22 cellular contexts compared by ENCODE assay signal in the genomic region with DNA sequence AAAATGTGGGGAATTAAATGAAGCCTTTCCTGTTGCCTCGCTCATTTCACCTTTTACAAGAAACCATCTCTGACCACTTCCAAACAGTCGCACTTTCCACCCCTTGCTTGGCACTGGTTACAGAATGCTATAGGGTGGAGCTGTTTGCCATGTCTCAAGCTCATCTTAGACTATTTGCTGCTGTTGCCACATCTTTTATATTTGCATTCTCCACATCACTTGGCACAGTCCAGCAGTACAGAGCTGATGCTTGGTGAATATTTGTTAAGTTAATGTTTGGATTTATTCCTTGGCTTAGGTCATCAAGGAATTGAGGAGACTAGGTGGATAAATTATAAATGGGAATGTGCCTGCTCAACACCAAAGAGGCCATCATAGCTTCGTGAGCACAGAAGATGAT. TPM values are rescaled to one million over a fixed set of nuclear protein-coding genes. Genes with fewer than 3 reads are reported as not detected.
DNase-seq lines count a peak whose midpoint lies in the region; ATAC-seq, FAIRE-seq and TF ChIP-seq lines count a peak whose summit lies in the region.
"Had no signal": no experiment of that assay in that cellular context is flagged by ENCODE, and none has a peak within 500 bp of the region (broad histone marks: within the 10 kb centered on the region; RNA-seq: fewer than 3 reads in every experiment).

No MANE protein-coding gene starts in this region.

- no peak for FAIRE-seq in endothelial cell of umbilical vein (lab: Jason Lieb, UNC)
- FAIRE-seq: GM12891, GM18507, H54, HepG2 had no signal

- peaks cover 10% of the 10 kb centered on the region for H3K4me1 Mint-ChIP-seq in activated CD4-positive, alpha-beta T cell treated with anti-CD3 and anti-CD28 coated beads for 36 hours
- H3K4me1 Mint-ChIP-seq in nephron: peaks cover 52% of the 10 kb centered on the region

- no peaks in the 10 kb centered on the region for H3K9me3 Mint-ChIP-seq in activated CD4-positive, alpha-beta T cell treated with anti-CD3 and anti-CD28 coated beads for 36 hours (ENCODE audit: low read depth)
- no peaks in the 10 kb centered on the region for H3K9me3 Mint-ChIP-seq in nephron

- no peaks in the 10 kb centered on the region for H3K27me3 Mint-ChIP-seq in activated CD4-positive, alpha-beta T cell treated with anti-CD3 and anti-CD28 coated beads for 36 hours
- no peaks in the 10 kb centered on the region for H3K27me3 Mint-ChIP-seq in nephron (ENCODE audit: low read depth)

- H3K79me2 ChIP-seq in endothelial cell of umbilical vein (ENCODE audit: control insufficient read depth, insufficient read depth, low read length): no peaks in the 10 kb centered on the region

- ATAC-seq in activated CD4-positive, alpha-beta T cell treated with anti-CD3 and anti-CD28 coated beads for 36 hours: no peak
- ATAC-seq in HG02870 (IDR thresholded peaks at IDR 0.05; ENCODE audit: unreplicated experiment): no peak
- ATAC-seq: HepG2 had no signal

- H3K4me3 ChIP-seq in AG10803 (ENCODE audit: low read length) (no peak overlapping the region), endothelial cell of umbilical vein (replicated peaks in 1 of 3; ENCODE audit: insufficient read depth in 1 of 3, low read depth in 1 of 3, low read length in 3 of 3) (no peak overlapping the region)
- no peak overlapping the region for H3K4me3 ChIP-seq in effector memory CD4-positive, alpha-beta T cell (ENCODE audit: insufficient read depth, low read depth, low read length, poor library complexity, severe bottlenecking)

- BruUV-seq in endothelial cell of umbilical vein (replicated peaks; lab: Mats Ljungman, UMichigan): no TSS peak

- no peaks in the 10 kb centered on the region for H3K27me3 ChIP-seq in endothelial cell of umbilical vein (ENCODE audit: control insufficient read depth in 2 of 2, insufficient read depth in 2 of 2, low read length in 2 of 2)
- H3K27me3 ChIP-seq in effector memory CD4-positive, alpha-beta T cell (replicated peaks; ENCODE audit: control insufficient read depth, insufficient read depth, low read length, poor library complexity, severe bottlenecking): no peaks in the 10 kb centered on the region

- POLR2A ChIA-PET in activated CD4-positive, alpha-beta T cell treated with anti-CD3 and anti-CD28 coated beads for 36 hours (lab: Charles Lee): no interaction called here
- POLR2A ChIA-PET in endothelial cell of umbilical vein (lab: Charles Lee): no interaction called here

- DNase-seq in activated CD4-positive, alpha-beta T cell treated with anti-CD3 and anti-CD28 coated beads for 36 hours: peak; percentile 8
- no peak for DNase-seq in activated CD4-positive, alpha-beta T cell treated with anti-CD3 and anti-CD28 coated beads for 4 hours
- DNase-seq in AG10803 (ENCODE audit: low read depth) (peak; percentile 10), endothelial cell of umbilical vein (ENCODE audit: low read depth, low spot score) (no peak), globus pallidus (ENCODE audit: low spot score) (no peak)
- DNase-seq in effector memory CD4-positive, alpha-beta T cell: no peak
- DNase-seq: Calu3; CD8-positive, alpha-beta memory T cell; NCI-H510A treated with DMSO at 0.1 percent for 48 hours; NCI-H748 treated with DMSO at 0.1 percent for 48 hours; SIG-M5 had no signal

- no peak overlapping the region for H3K27ac Mint-ChIP-seq in activated CD4-positive, alpha-beta T cell treated with anti-CD3 and anti-CD28 coated beads for 36 hours
- H3K27ac Mint-ChIP-seq in nephron: peak overlapping the region; percentile 79 to 89 (median 89)
- H3K27ac Mint-ChIP-seq: CD8-positive, alpha-beta memory T cell had no signal

- CTCF ChIA-PET in activated CD4-positive, alpha-beta T cell treated with anti-CD3 and anti-CD28 coated beads for 36 hours (lab: Charles Lee): no interaction called here
- CTCF ChIA-PET in endothelial cell of umbilical vein (lab: Charles Lee): interaction anchor here (0.7 to 2.3 kb wide), 3 partner anchors 11 to 138 kb away, joined by 3 to 7 read pairs (median 4); no protein-coding TSS in a partner anchor

- no peak overlapping the region for H3K4me3 Mint-ChIP-seq in activated CD4-positive, alpha-beta T cell treated with anti-CD3 and anti-CD28 coated beads for 36 hours
- H3K4me3 Mint-ChIP-seq in nephron: no peak overlapping the region
- H3K4me3 Mint-ChIP-seq: CD8-positive, alpha-beta memory T cell had no signal

- no peak for TF ChIP-seq POLR2A in endothelial cell of umbilical vein (IDR thresholded peaks at IDR 0.05; ENCODE audit: low read depth, low read length)

- TF ChIP-seq CTCF in AG10803 (conservative IDR thresholded peaks at IDR 0.05; ENCODE audit: low read length) (no peak), endothelial cell of umbilical vein (IDR thresholded peaks at IDR 0.05; ENCODE audit: extremely low read depth in 1 of 2, insufficient read depth in 1 of 2, low read depth in 1 of 2, low read length in 2 of 2) (no peak), nephron (IDR thresholded peaks at IDR 0.05; ENCODE audit: unreplicated experiment in 3 of 3) (no peak)

- H3K27ac ChIP-seq in endothelial cell of umbilical vein (ENCODE audit: insufficient read depth, low read depth, low read length): peak overlapping the region; percentile 65
- no peak overlapping the region for H3K27ac ChIP-seq in effector memory CD4-positive, alpha-beta T cell (ENCODE audit: insufficient read depth, low read length, poor library complexity, severe bottlenecking)
- H3K27ac ChIP-seq: 22Rv1, C4-2B, HL-60, RWPE1 had no signal

- H2AFZ ChIP-seq in endothelial cell of umbilical vein (ENCODE audit: low read depth, low read length): no peak overlapping the region

- intact Hi-C loops in activated CD4-positive, alpha-beta T cell treated with anti-CD3 and anti-CD28 coated beads for 36 hours (cut with DNase I, micrococcal nuclease): no loop called here
- intact Hi-C loops in endothelial cell of umbilical vein (cut with micrococcal nuclease): loop anchor here (1.0 to 5.0 kb wide), 2 partner anchors 80 to 252 kb away; no protein-coding TSS in a partner anchor

- H3K36me3 Mint-ChIP-seq in activated CD4-positive, alpha-beta T cell treated with anti-CD3 and anti-CD28 coated beads for 36 hours (ENCODE audit: low read depth): no peaks in the 10 kb centered on the region
- H3K36me3 Mint-ChIP-seq in nephron (ENCODE audit: low read depth): no peaks in the 10 kb centered on the region
- H3K36me3 Mint-ChIP-seq: CD8-positive, alpha-beta memory T cell had no signal

- H3K36me3 ChIP-seq in endothelial cell of umbilical vein (ENCODE audit: control insufficient read depth in 2 of 2, extremely low read depth in 1 of 2, insufficient read depth in 2 of 2, low read length in 2 of 2): no peaks in the 10 kb centered on the region
- no peaks in the 10 kb centered on the region for H3K36me3 ChIP-seq in effector memory CD4-positive, alpha-beta T cell (ENCODE audit: control insufficient read depth, insufficient read depth, low read length)

- H3K4me1 ChIP-seq in endothelial cell of umbilical vein (ENCODE audit: control insufficient read depth, extremely low read depth, insufficient read depth, low read length): peaks cover 45% of the 10 kb centered on the region
- H3K4me1 ChIP-seq in effector memory CD4-positive, alpha-beta T cell (ENCODE audit: control insufficient read depth, insufficient read depth, low read length, poor library complexity, severe bottlenecking): no peaks in the 10 kb centered on the region

- H3K9me3 ChIP-seq in endothelial cell of umbilical vein (replicated peaks; ENCODE audit: control insufficient read depth, insufficient read depth, low read length): no peaks in the 10 kb centered on the region
- no peaks in the 10 kb centered on the region for H3K9me3 ChIP-seq in effector memory CD4-positive, alpha-beta T cell (ENCODE audit: control insufficient read depth, low read length)

- dilution Hi-C loops in endothelial cell of umbilical vein (cut with MboI; ENCODE audit: extremely low pct_ligation_motif_present, low sequenced_read_pairs): no loop called here

- no peak overlapping the region for H3K9ac ChIP-seq in endothelial cell of umbilical vein (replicated peaks; ENCODE audit: extremely low read depth, insufficient read depth, low read length)

- no peaks in the 10 kb centered on the region for H4K20me1 ChIP-seq in endothelial cell of umbilical vein (replicated peaks; ENCODE audit: control insufficient read depth, extremely low read depth, insufficient read depth, low read length)

- no peaks in the 10 kb centered on the region for H3K9me1 ChIP-seq in endothelial cell of umbilical vein (replicated peaks; ENCODE audit: control insufficient read depth, extremely low read depth, insufficient read depth, low read length)

- peak overlapping the region; percentile 61 for H3K4me2 ChIP-seq in endothelial cell of umbilical vein (ENCODE audit: insufficient read depth, low read length)

TF ChIP-seq in endothelial cell of umbilical vein, 7 proteins besides CTCF, POLR2A, EP300 and RAD21:
- no peak for TF ChIP-seq FOS (IDR thresholded peaks at IDR 0.05; ENCODE audit: borderline replicate concordance, insufficient read depth, low read length)
- TF ChIP-seq MYC (IDR thresholded peaks at IDR 0.05; ENCODE audit: low read depth, low read length): no peak
- TF ChIP-seq EZH2 (IDR thresholded peaks at IDR 0.05; ENCODE audit: borderline replicate concordance, low read depth, low read length, severe bottlenecking): no peak
- TF ChIP-seq, protein P1, sequence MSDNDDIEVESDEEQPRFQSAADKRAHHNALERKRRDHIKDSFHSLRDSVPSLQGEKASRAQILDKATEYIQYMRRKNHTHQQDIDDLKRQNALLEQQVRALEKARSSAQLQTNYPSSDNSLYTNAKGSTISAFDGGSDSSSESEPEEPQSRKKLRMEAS (IDR thresholded peaks at IDR 0.05; ENCODE audit: insufficient read depth, insufficient read length): no peak
- no peak for TF ChIP-seq GATA2 (IDR thresholded peaks at IDR 0.05; ENCODE audit: insufficient read depth, insufficient read length, low read depth, low read length)
- no peak for TF ChIP-seq POLR2AphosphoS5 (IDR thresholded peaks at IDR 0.05; ENCODE audit: insufficient read depth, low read depth, low read length)
- no peak for TF ChIP-seq JUN (IDR thresholded peaks at IDR 0.05; ENCODE audit: borderline replicate concordance, insufficient read depth, insufficient read length, low read depth)

RNA-seq across cellular contexts. Expression of a gene that starts 53.2 kb away (rescaled TPM):
- under 1 TPM; 0.11 to 0.54 TPM for total RNA-seq in activated CD4-positive, alpha-beta T cell treated with anti-CD3 and anti-CD28 coated beads for 36 hours
- total RNA-seq in endothelial cell of umbilical vein: 3.0 and 3.3 TPM in 2 replicates
- polyA plus RNA-seq in endothelial cell of umbilical vein: 2.1 TPM in 2 replicates
- polyA plus RNA-seq in endothelial cell of umbilical vein (2011; cell fraction: cytosol; rRNA removed): 1.5 and 2.0 TPM in 2 replicates
- 2.7 and 3.1 TPM in 2 replicates for polyA plus RNA-seq in endothelial cell of umbilical vein (2011; cell fraction: nucleus; rRNA removed)
- polyA plus RNA-seq in endothelial cell of umbilical vein (2012): 2.3 and 2.7 TPM in 2 replicates
- polyA minus RNA-seq in endothelial cell of umbilical vein: 2.6 and 7.0 TPM in 2 replicates
- polyA minus RNA-seq in endothelial cell of umbilical vein (2011; cell fraction: cytosol; rRNA and poly(A)+ RNA removed): not detected
- polyA minus RNA-seq in endothelial cell of umbilical vein (2011; cell fraction: nucleus; rRNA and poly(A)+ RNA removed): 4.0 and 4.6 TPM in 2 replicates
- total RNA-seq: Calu3; CD8-positive, alpha-beta memory T cell; G401; HepG2 had no signal
- polyA plus RNA-seq: CD8-positive, alpha-beta memory T cell; HepG2 had no signal

Comparison
In these comparisons a context has a peak if more than half of its experiments do, and no peak if none do; other contexts are left out.
1. DNase-seq: peak in activated CD4-positive, alpha-beta T cell treated with anti-CD3 and anti-CD28 coated beads for 36 hours (single experiment) and AG10803 (single experiment); none in activated CD4-positive, alpha-beta T cell treated with anti-CD3 and anti-CD28 coated beads for 4 hours (0 of 2), endothelial cell of umbilical vein (single experiment), effector memory CD4-positive, alpha-beta T cell (0 of 3) and globus pallidus (single experiment).